In the genomic region with DNA sequence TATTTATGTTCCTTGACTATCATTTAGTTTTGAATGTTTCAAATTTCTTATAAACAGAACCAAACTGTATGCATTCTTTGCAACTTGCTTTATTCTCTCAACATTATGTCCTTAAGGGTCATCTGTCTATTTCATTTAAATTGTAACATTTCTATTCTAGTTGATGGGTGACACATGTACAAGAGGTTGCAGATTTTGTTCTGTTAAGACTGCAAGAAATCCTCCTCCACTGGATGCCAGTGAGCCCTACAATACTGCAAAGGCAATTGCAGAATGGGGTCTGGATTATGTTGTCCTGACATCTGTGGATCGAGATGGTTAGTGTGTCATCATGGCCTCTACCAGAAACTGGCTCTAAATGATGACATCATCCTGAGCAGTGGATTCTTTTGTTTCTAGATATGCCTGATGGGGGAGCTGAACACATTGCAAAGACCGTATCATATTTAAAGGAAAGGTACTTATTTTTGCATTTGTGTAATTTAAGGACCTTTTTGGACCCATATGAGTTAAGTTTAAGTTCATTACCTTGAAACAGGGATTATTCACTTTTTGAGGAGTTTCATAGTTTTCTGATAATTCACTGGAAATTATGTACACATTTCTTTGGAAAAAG, we compare ENCODE assay signal across 8 cellular contexts. TPM values are rescaled to one million over a fixed set of nuclear protein-coding genes. Genes with fewer than 3 reads are reported as not detected.
DNase-seq lines count a peak whose midpoint lies in the region; ATAC-seq, FAIRE-seq and TF ChIP-seq lines count a peak whose summit lies in the region.

No MANE protein-coding gene starts in this region.

- POLR2A ChIA-PET in activated CD8-positive, alpha-beta T cell treated with anti-CD3 and anti-CD28 coated beads for 36 hours (lab: Charles Lee) = interaction anchor here (1.9 kb wide), 1 partner anchor 174 kb away, joined by 4 read pairs; a partner anchor contains a TSS

- no peaks in the 10 kb centered on the region for H3K9me3 ChIP-seq in small intestine (ENCODE audit: control insufficient read depth, low read depth)

- peaks cover 40% of the 10 kb centered on the region for H3K36me3 Mint-ChIP-seq in activated CD8-positive, alpha-beta T cell treated with anti-CD3 and anti-CD28 coated beads for 36 hours (ENCODE audit: low read depth)

- FAIRE-seq in small intestine (lab: Jason Lieb, UNC) = no peak

- H3K36me3 ChIP-seq in kidney epithelial cell (ENCODE audit: control insufficient read depth, insufficient read depth, low read length) (no peaks in the 10 kb centered on the region), small intestine (ENCODE audit: control insufficient read depth in 2 of 2, insufficient read depth in 2 of 2, low read length in 2 of 2) (peaks cover 0 to 6% of the 10 kb centered on the region in 2 donors)

- peak overlapping the region; percentile 21 for H3K27ac Mint-ChIP-seq in activated CD8-positive, alpha-beta T cell treated with anti-CD3 and anti-CD28 coated beads for 36 hours

- in situ Hi-C loops in Caki2 (cut with HindIII; ENCODE audit: low pct_unique_long_range_greater_than_20kb, low sequenced_read_pairs) = no loop called here

- H3K4me1 ChIP-seq in small intestine (ENCODE audit: control insufficient read depth in 2 of 2, insufficient read depth in 1 of 2, low read depth in 1 of 2, low read length in 1 of 2) = no peaks in the 10 kb centered on the region

- no peaks in the 10 kb centered on the region for H3K27me3 ChIP-seq in kidney epithelial cell (ENCODE audit: control insufficient read depth, insufficient read depth, low read length)
- H3K27me3 ChIP-seq in small intestine (ENCODE audit: control insufficient read depth in 2 of 2, insufficient read depth in 2 of 2, low read length in 2 of 2) = no peaks in the 10 kb centered on the region

- no peaks in the 10 kb centered on the region for H3K27me3 Mint-ChIP-seq in activated CD8-positive, alpha-beta T cell treated with anti-CD3 and anti-CD28 coated beads for 36 hours

- H3K4me3 ChIP-seq in Jurkat, Clone E6-1 (ENCODE audit: low read length) = no peak overlapping the region
- H3K4me3 ChIP-seq in kidney epithelial cell (ENCODE audit: low read depth, low read length) (no peak overlapping the region), small intestine (ENCODE audit: low read depth in 1 of 2, low read length in 2 of 2) (no peak overlapping the region)

- DNase-seq in Caki2 (ENCODE audit: low read depth) (peak; percentile 68), kidney epithelial cell (ENCODE audit: low read depth) (no peak), NCI-H1436 (lab: John Stamatoyannopoulos, UW) (no peak), small intestine (no peak)
- DNase-seq in Jurkat, Clone E6-1 (ENCODE audit: low read depth, low spot score) = peak; percentile 69
- no peak for DNase-seq in activated CD8-positive, alpha-beta T cell treated with anti-CD3 and anti-CD28 coated beads for 36 hours
- DNase-seq in activated CD4-positive, alpha-beta T cell treated with anti-CD3 and anti-CD28 coated beads for 1 hour = no peak

- H3K4me1 Mint-ChIP-seq in activated CD8-positive, alpha-beta T cell treated with anti-CD3 and anti-CD28 coated beads for 36 hours (ENCODE audit: low read depth) = peaks cover 23% of the 10 kb centered on the region

- CTCF ChIA-PET in activated CD8-positive, alpha-beta T cell treated with anti-CD3 and anti-CD28 coated beads for 36 hours (lab: Charles Lee) = no interaction called here

- WGBS in small intestine, 3 donors = 52 to 82% (median 80%) methylated on average over 2 of the region's 2 CpGs

- H3K27ac ChIP-seq in small intestine (ENCODE audit: low read depth in 1 of 2, low read length in 1 of 2) = no peak overlapping the region

- H3K4me3 Mint-ChIP-seq in activated CD8-positive, alpha-beta T cell treated with anti-CD3 and anti-CD28 coated beads for 36 hours = no peak overlapping the region

- H3K9me3 Mint-ChIP-seq in activated CD8-positive, alpha-beta T cell treated with anti-CD3 and anti-CD28 coated beads for 36 hours = no peaks in the 10 kb centered on the region

- TF ChIP-seq CTCF in activated CD8-positive, alpha-beta T cell treated with anti-CD3 and anti-CD28 coated beads for 36 hours (IDR thresholded peaks at IDR 0.05) = peak; percentile 25
- TF ChIP-seq CTCF in kidney epithelial cell (IDR thresholded peaks at IDR 0.05; ENCODE audit: insufficient read depth, low read length, poor library complexity, severe bottlenecking) = peak; percentile 10

- ATAC-seq in activated CD8-positive, alpha-beta T cell treated with anti-CD3 and anti-CD28 coated beads for 36 hours = peak; percentile 85
- no peak for ATAC-seq in HG02852 (IDR thresholded peaks at IDR 0.05; ENCODE audit: unreplicated experiment)

- intact Hi-C loops in activated CD8-positive, alpha-beta T cell treated with anti-CD3 and anti-CD28 coated beads for 36 hours (cut with micrococcal nuclease) = loop anchor here (10.0 kb wide), 1 partner anchor 510 kb away; a partner anchor contains a TSS

RNA-seq across cellular contexts. Expression of a gene that starts 6.1 kb away (rescaled TPM):
- total RNA-seq in Caki2 (2014; rRNA removed; shearing (Covaris generic); ENCODE audit: low replicate concordance) = 27.6 and 49.3 TPM in 2 replicates
- polyA plus RNA-seq in Jurkat, Clone E6-1 (2012; ENCODE audit: insufficient read depth, insufficient read length) = 18.0 TPM
- total RNA-seq in activated CD8-positive, alpha-beta T cell treated with anti-CD3 and anti-CD28 coated beads for 36 hours = 10 to 100 TPM; 35.8 to 42.5 TPM
- 15.4 and 18.1 TPM in 2 replicates for total RNA-seq in kidney epithelial cell
- polyA plus RNA-seq in small intestine = 10 to 100 TPM; 14.9 to 25.5 (median 19.8) TPM

RNA-seq across cellular contexts. Expression of a gene that starts 6.3 kb away (rescaled TPM):
- 1,660 and 1,718 TPM in 2 replicates for total RNA-seq in Caki2 (2014; rRNA removed; shearing (Covaris generic); ENCODE audit: low replicate concordance)
- 770 TPM for polyA plus RNA-seq in Jurkat, Clone E6-1 (2012; ENCODE audit: insufficient read depth, insufficient read length)
- total RNA-seq in activated CD8-positive, alpha-beta T cell treated with anti-CD3 and anti-CD28 coated beads for 36 hours = 1,000 to 10,000 TPM; 2,605 to 2,684 TPM
- 5,053 and 6,223 TPM in 2 replicates for total RNA-seq in kidney epithelial cell
- polyA plus RNA-seq in small intestine = 1,000 to 10,000 TPM; 1,916 to 2,952 (median 2,399) TPM

RNA-seq across cellular contexts. Expression of a gene that starts 58.3 kb away (rescaled TPM):
- total RNA-seq in Caki2 (2014; rRNA removed; shearing (Covaris generic); ENCODE audit: low replicate concordance) = 0.68 and 0.75 TPM in 2 replicates
- polyA plus RNA-seq in Jurkat, Clone E6-1 (2012; ENCODE audit: insufficient read depth, insufficient read length) = not detected
- total RNA-seq in activated CD8-positive, alpha-beta T cell treated with anti-CD3 and anti-CD28 coated beads for 36 hours = not detected
- total RNA-seq in kidney epithelial cell = 0.07 and 0.21 TPM in 2 replicates
- under 1 TPM; 0.36 to 0.89 (median 0.54) TPM for polyA plus RNA-seq in small intestine

Comparison
In these comparisons a context has a peak if more than half of its experiments do, and no peak if none do; other contexts are left out.
1. DNase-seq: peak in Caki2 (single experiment) and Jurkat, Clone E6-1 (single experiment); none in activated CD8-positive, alpha-beta T cell treated with anti-CD3 and anti-CD28 coated beads for 36 hours (single experiment), kidney epithelial cell (single experiment), NCI-H1436 (single experiment), small intestine (single experiment) and activated CD4-positive, alpha-beta T cell treated with anti-CD3 and anti-CD28 coated beads for 1 hour (single experiment).